9 cellular contexts compared by ENCODE assay signal in genomic region chr14:91284146-91284790, GRCh38. TPM values are rescaled to one million over a fixed set of nuclear protein-coding genes. Genes with fewer than 3 reads are reported as not detected.
DNase-seq lines count a peak whose midpoint lies in the region; ATAC-seq and TF ChIP-seq lines count a peak whose summit lies in the region.
"Had no signal": no experiment of that assay in that cellular context is flagged by ENCODE, and none has a peak within 500 bp of the region (broad histone marks: within the 10 kb centered on the region; RNA-seq: fewer than 3 reads in every experiment).

No MANE protein-coding gene starts in this region.

- H3K4me2 ChIP-seq in SU-DHL-6 (ENCODE audit: low read depth, low read length, poor library complexity, severe bottlenecking) = no peak overlapping the region
- H3K4me2 ChIP-seq in skeletal muscle satellite cell (ENCODE audit: low read length) = peak overlapping the region; percentile 34

- peaks cover 56% of the 10 kb centered on the region for H3K36me3 ChIP-seq in SU-DHL-6 (ENCODE audit: low read length)
- H3K36me3 ChIP-seq in skeletal muscle satellite cell (ENCODE audit: insufficient read depth, low read length) = no peaks in the 10 kb centered on the region

- no peaks in the 10 kb centered on the region for H3K9me2 ChIP-seq in SU-DHL-6 (replicated peaks; ENCODE audit: insufficient read depth, low read length)

- no peak overlapping the region for H3K4me3 ChIP-seq in SU-DHL-6 (ENCODE audit: insufficient read depth, low read length, poor library complexity, severe bottlenecking)
- H3K4me3 ChIP-seq in foreskin fibroblast (ENCODE audit: low read depth in 1 of 2, low read length in 2 of 2) = no peak overlapping the region
- H3K4me3 ChIP-seq in skeletal muscle satellite cell (ENCODE audit: low read length) = no peak overlapping the region

- H3K79me2 ChIP-seq in SU-DHL-6 (ENCODE audit: insufficient read depth, low read length) = no peaks in the 10 kb centered on the region

- no peak overlapping the region for H2AFZ ChIP-seq in SU-DHL-6 (ENCODE audit: low read depth, low read length, severe bottlenecking)

- ATAC-seq in HG02870 (IDR thresholded peaks at IDR 0.05; ENCODE audit: unreplicated experiment) = no peak

- no peaks in the 10 kb centered on the region for H3K9me3 ChIP-seq in SU-DHL-6 (ENCODE audit: insufficient read depth, low read length)
- no peaks in the 10 kb centered on the region for H3K9me3 ChIP-seq in skeletal muscle satellite cell (replicated peaks; ENCODE audit: low read length)

- no peaks in the 10 kb centered on the region for H4K20me1 ChIP-seq in SU-DHL-6 (ENCODE audit: low read depth, low read length)

- H3K27me3 ChIP-seq in SU-DHL-6 (ENCODE audit: low read length) (no peaks in the 10 kb centered on the region), skeletal muscle satellite cell (ENCODE audit: control insufficient read depth, insufficient read depth, low read length) (no peaks in the 10 kb centered on the region)

- TF ChIP-seq CTCF in SU-DHL-6 (IDR thresholded peaks at IDR 0.05; ENCODE audit: insufficient read depth, low read length, poor library complexity, severe bottlenecking) = no peak
- TF ChIP-seq CTCF in foreskin fibroblast (IDR thresholded peaks at IDR 0.05; ENCODE audit: low read depth, low read length) = no peak

- peaks cover 28% of the 10 kb centered on the region for H3K4me1 ChIP-seq in skeletal muscle satellite cell (ENCODE audit: control insufficient read depth, insufficient read depth, low read length)

- H3K9ac ChIP-seq in SU-DHL-6 (ENCODE audit: low read length) = no peak overlapping the region
- H3K9ac ChIP-seq in skeletal muscle satellite cell (ENCODE audit: low read depth, low read length) = no peak overlapping the region

- peaks cover 16% of the 10 kb centered on the region for H3F3A ChIP-seq in SU-DHL-6 (ENCODE audit: insufficient read depth)

- H3K27ac ChIP-seq in SU-DHL-6 (ENCODE audit: low read depth, low read length) = 0 out of 2 replicates have a peak overlapping the region, but pooled peaks have one; percentile 48

- DNase-seq in GM03348 (ENCODE audit: low spot score) (peak; percentile 94), foreskin fibroblast (peak; percentile 72 to 88), foreskin melanocyte (no peak), NCI-H1417 treated with DMSO at 0.1 percent for 48 hours (lab: John Stamatoyannopoulos, UW) (no peak)
- DNase-seq: hypothalamus, NCI-H774 had no signal

RNA-seq across cellular contexts. Expression of gene GPR68, which starts 39.8 kb away (rescaled TPM):
- 0.51 and 4.8 TPM in 2 replicates for total RNA-seq in skeletal muscle satellite cell (2012; rRNA removed)

Comparison
In these comparisons a context has a peak if more than half of its experiments do, and no peak if none do; other contexts are left out.
1. DNase-seq: peak in GM03348 (single experiment) and foreskin fibroblast (2 of 2); none in foreskin melanocyte (single experiment) and NCI-H1417 treated with DMSO at 0.1 percent for 48 hours (single experiment).